Comparison of ENCODE assay signal across 1 cellular context in the genomic region with DNA sequence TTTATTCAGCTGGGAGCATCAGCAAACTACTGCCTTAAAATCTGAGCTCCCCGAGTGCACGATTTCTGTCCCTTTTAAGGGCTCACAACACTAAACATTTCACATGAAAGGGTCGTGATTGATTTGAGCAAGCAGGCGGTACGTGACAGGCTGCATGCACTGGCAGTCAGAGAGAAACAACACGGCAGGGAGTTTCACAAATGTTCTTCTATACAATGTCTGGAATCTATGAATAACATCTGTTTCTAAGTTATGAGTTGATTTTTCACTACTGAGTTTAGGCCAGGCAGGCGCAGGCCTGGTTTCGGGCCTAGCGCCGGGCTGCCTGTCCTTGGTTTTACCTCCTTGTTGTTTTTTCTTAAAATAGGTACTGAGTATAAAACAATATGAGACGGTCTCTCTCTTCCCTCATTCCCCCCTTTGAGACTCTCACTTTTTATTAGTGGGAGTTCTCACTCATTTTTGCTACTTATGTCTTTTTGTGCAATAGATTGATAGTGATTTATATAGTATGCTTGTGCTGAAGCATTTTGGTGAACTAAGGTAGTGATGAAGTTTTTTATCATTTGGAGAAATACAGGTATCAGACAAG.
TF ChIP-seq lines count a peak whose summit lies in the region.

No MANE protein-coding gene starts in this region.

TF ChIP-seq in K562, 482 proteins besides CTCF, POLR2A, EP300 and RAD21:
- TF ChIP-seq CBX5 (IDR thresholded peaks at IDR 0.05; ENCODE audit: borderline replicate concordance, low read depth): peak; percentile 83; the same call in 1 of the 2 replicates
- TF ChIP-seq XRCC3 (IDR thresholded peaks at IDR 0.05): 0 out of 2 replicates have a peak, but pooled peaks have one; percentile 63
- peak; percentile 97 for TF ChIP-seq TRIM28 (IDR thresholded peaks at IDR 0.05)
- TF ChIP-seq CBX1 (IDR thresholded peaks at IDR 0.05; ENCODE audit: low read depth): 0 out of 2 replicates have a peak, but pooled peaks have one; percentile 40
- TF ChIP-seq CBX3 (IDR thresholded peaks at IDR 0.05; ENCODE audit: borderline replicate concordance in 1 of 2, low read length in 2 of 2): peak in 1 of 2 experiments; percentile 96; a peak in 2 of 3 replicates
- TF ChIP-seq, protein P1, sequence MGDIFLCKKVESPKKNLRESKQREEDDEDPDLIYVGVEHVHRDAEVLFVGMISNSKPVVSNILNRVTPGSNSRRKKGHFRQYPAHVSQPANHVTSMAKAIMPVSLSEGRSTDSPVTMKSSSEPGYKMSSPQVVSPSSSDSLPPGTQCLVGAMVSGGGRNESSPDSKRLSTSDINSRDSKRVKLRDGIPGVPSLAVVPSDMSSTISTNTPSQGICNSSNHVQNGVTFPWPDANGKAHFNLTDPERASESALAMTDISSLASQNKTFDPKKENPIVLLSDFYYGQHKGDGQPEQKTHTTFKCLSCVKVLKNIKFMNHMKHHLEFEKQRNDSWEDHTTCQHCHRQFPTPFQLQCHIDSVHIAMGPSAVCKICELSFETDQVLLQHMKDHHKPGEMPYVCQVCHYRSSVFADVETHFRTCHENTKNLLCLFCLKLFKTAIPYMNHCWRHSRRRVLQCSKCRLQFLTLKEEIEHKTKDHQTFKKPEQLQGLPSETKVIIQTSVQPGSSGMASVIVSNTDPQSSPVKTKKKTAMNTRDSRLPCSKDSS (IDR thresholded peaks at IDR 0.05; ENCODE audit: low read depth, partially characterized antibody): peak; percentile 59
- TF ChIP-seq TRIM24 (IDR thresholded peaks at IDR 0.05): peak in 1 of 2 experiments; percentile 68; a peak in 1 of 4 replicates
